ENCODE assay signal across 18 cellular contexts in the genomic region with DNA sequence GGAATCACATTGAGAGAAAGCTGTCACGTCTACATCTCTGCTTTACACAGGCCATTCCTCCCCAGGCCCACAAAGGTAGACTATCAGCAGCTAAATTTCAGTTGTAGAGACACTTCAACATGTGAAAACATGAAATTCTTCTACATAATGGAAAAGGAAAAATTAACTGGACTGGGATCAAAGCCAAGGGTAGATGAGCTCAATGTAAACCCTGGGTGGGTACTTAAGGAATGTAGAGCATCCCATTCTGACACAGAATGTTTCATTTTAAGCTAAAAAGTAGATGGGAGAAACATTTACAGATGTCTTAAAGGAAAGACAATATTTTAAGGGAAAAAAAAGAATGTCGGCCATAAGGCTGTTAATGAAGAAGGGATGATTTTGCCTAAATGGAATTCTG. TPM values are rescaled to one million over a fixed set of nuclear protein-coding genes. Genes with fewer than 3 reads are reported as not detected.
"Had no signal": no experiment of that assay in that cellular context is flagged by ENCODE, and none has a peak within 500 bp of the region (broad histone marks: within the 10 kb centered on the region; RNA-seq: fewer than 3 reads in every experiment).

No MANE protein-coding gene starts in this region.

- H3K36me3 ChIP-seq: cardiac muscle cell, ovary, right lobe of liver had no signal

- H3K9me3 ChIP-seq: ovary, right lobe of liver, testis had no signal

- H3K4me1 ChIP-seq: right lobe of liver, testis had no signal

- H3K4me1 Mint-ChIP-seq: naive thymus-derived CD8-positive, alpha-beta T cell; stimulated activated effector memory CD8-positive, alpha-beta T cell treated with anti-CD3 and anti-CD28 coated beads, Interleukin-12 subunit alpha, Interleukin-12 subunit beta, amount 100 ng/mL, for 72 hours had no signal

- H3K27me3 Mint-ChIP-seq: activated CD4-positive, alpha-beta memory T cell treated with anti-CD3 and anti-CD28 coated beads for 36 hours; effector memory CD8-positive, alpha-beta T cell; naive thymus-derived CD8-positive, alpha-beta T cell; type B pancreatic cell had no signal

- H3K9me3 Mint-ChIP-seq: activated CD4-positive, alpha-beta memory T cell treated with anti-CD3 and anti-CD28 coated beads for 36 hours; activated naive CD4-positive, alpha-beta T cell treated with anti-CD3 and anti-CD28 coated beads, Interleukin-2, amount 50 U/mL, for 72 hours; activated T-helper 1 cell treated with anti-CD3 and anti-CD28 coated beads, Interleukin-12 subunit alpha, Interleukin-12 subunit beta, Interleukin-2, Interleukin-4 antibody, amounts not matched to agents 30 ng/mL and 10 ng/mL and 1 ng/mL, durations not matched to agents 14 hours and 24 hours and 36 hours; effector memory CD8-positive, alpha-beta T cell; naive thymus-derived CD8-positive, alpha-beta T cell; stimulated activated effector memory CD8-positive, alpha-beta T cell treated with anti-CD3 and anti-CD28 coated beads, Interleukin-12 subunit alpha, Interleukin-12 subunit beta, amount 100 ng/mL, for 72 hours; type B pancreatic cell had no signal

- H3K27me3 ChIP-seq: cardiac muscle cell, ovary, right lobe of liver, testis had no signal

- H3K36me3 Mint-ChIP-seq: activated naive CD4-positive, alpha-beta T cell treated with anti-CD3 and anti-CD28 coated beads, Interleukin-2, amount 50 U/mL, for 72 hours had no signal

- H3K4me3 ChIP-seq: cardiac muscle cell, ovary, right lobe of liver, testis had no signal

- H3K27ac ChIP-seq: cardiac muscle cell, ovary, right lobe of liver, testis had no signal

- H3K4me3 Mint-ChIP-seq: activated CD4-positive, alpha-beta memory T cell treated with anti-CD3 and anti-CD28 coated beads for 36 hours; activated T-helper 1 cell treated with anti-CD3 and anti-CD28 coated beads, Interleukin-12 subunit alpha, Interleukin-12 subunit beta, Interleukin-2, Interleukin-4 antibody, amounts not matched to agents 30 ng/mL and 10 ng/mL and 1 ng/mL, durations not matched to agents 14 hours and 24 hours and 36 hours; effector memory CD8-positive, alpha-beta T cell; naive thymus-derived CD8-positive, alpha-beta T cell; stimulated activated effector memory CD8-positive, alpha-beta T cell treated with anti-CD3 and anti-CD28 coated beads, Interleukin-12 subunit alpha, Interleukin-12 subunit beta, amount 100 ng/mL, for 72 hours; type B pancreatic cell had no signal

- ATAC-seq: activated naive CD4-positive, alpha-beta T cell treated with anti-CD3 and anti-CD28 coated beads, Interleukin-2, amount 50 U/mL, for 72 hours; effector memory CD8-positive, alpha-beta T cell; left ventricle myocardium superior; naive thymus-derived CD8-positive, alpha-beta T cell; right lobe of liver; stimulated activated effector memory CD8-positive, alpha-beta T cell treated with anti-CD3 and anti-CD28 coated beads, Interleukin-12 subunit alpha, Interleukin-12 subunit beta, amount 100 ng/mL, for 72 hours had no signal

- H3K27ac Mint-ChIP-seq: activated CD4-positive, alpha-beta memory T cell treated with anti-CD3 and anti-CD28 coated beads for 36 hours; activated naive CD4-positive, alpha-beta T cell treated with anti-CD3 and anti-CD28 coated beads, Interleukin-2, amount 50 U/mL, for 72 hours; activated T-helper 1 cell treated with anti-CD3 and anti-CD28 coated beads, Interleukin-12 subunit alpha, Interleukin-12 subunit beta, Interleukin-2, Interleukin-4 antibody, amounts not matched to agents 30 ng/mL and 10 ng/mL and 1 ng/mL, durations not matched to agents 14 hours and 24 hours and 36 hours; effector memory CD8-positive, alpha-beta T cell; naive thymus-derived CD8-positive, alpha-beta T cell; stimulated activated effector memory CD8-positive, alpha-beta T cell treated with anti-CD3 and anti-CD28 coated beads, Interleukin-12 subunit alpha, Interleukin-12 subunit beta, amount 100 ng/mL, for 72 hours; type B pancreatic cell had no signal

- DNase-seq: activated CD4-positive, alpha-beta memory T cell treated with anti-CD3 and anti-CD28 coated beads for 36 hours; activated CD4-positive, alpha-beta T cell treated with anti-CD3 and anti-CD28 coated beads for 4 hours; activated gamma-delta T cell treated with Interleukin-2 at 50 U/mL for 16 hours; activated T-cell treated with anti-CD3 and anti-CD28 coated beads for 4 hours; effector memory CD8-positive, alpha-beta T cell; head of caudate nucleus; left ventricle myocardium superior; naive thymus-derived CD8-positive, alpha-beta T cell; ovary; right lobe of liver; stimulated activated CD4-positive, alpha-beta T cell treated with anti-CD3 and anti-CD28 coated beads, Interleukin-4, amount 100 ng/mL, for 24 hours; T-helper 2 cell; testis had no signal

RNA-seq across cellular contexts. Expression of a gene that starts 51.3 kb away (rescaled TPM):
- total RNA-seq: activated CD4-positive, alpha-beta memory T cell treated with anti-CD3 and anti-CD28 coated beads for 36 hours; activated T-helper 1 cell treated with anti-CD3 and anti-CD28 coated beads, Interleukin-12 subunit alpha, Interleukin-12 subunit beta, Interleukin-2, Interleukin-4 antibody, amounts not matched to agents 30 ng/mL and 10 ng/mL and 1 ng/mL, durations not matched to agents 14 hours and 24 hours and 36 hours; naive thymus-derived CD8-positive, alpha-beta T cell had no signal
